ENCODE assay signal across 1 cellular context in the genomic region with DNA sequence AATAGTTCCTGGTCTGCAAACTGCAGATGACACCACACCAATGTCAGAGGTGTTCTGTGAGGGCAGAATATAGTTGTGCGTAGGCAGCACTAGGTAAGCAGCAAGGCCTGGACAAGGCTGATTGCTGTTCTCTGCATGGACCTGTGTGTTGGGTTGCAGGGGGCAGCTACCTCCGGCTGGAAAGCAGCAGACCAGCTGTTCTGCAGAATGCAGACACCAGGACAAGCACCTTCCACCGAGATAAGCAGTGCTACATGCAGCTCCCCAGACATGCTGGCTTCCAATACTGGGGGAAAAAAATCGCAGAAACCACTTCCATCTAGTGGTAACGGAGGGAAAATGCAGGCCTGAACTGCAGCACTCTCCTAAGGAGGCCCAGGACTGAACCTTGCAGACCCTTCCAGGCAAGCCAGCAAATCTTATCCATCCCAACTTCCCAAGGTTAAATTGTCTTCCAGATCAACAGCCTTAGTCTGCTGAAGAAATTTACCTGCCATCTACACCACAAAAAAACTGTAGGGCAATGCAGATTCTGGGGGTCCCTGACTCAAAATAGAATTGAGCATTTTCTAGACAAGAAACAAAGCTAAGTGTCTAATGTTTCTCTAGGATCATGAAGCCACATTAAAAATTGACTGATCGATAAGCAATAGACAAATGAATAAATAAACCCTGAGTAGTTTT.
TF ChIP-seq lines count a peak whose summit lies in the region.

No MANE protein-coding gene starts in this region.

TF ChIP-seq in WTC11, 78 proteins besides CTCF, POLR2A, EP300 and RAD21 (continued from another document):
- TF ChIP-seq ZSCAN18 (CRISPR knock-in tag; IDR thresholded peaks at IDR 0.05) (no peak), SMAD3 (CRISPR knock-in tag; IDR thresholded peaks at IDR 0.05; ENCODE audit: borderline replicate concordance) (0 out of 2 replicates have a peak, but pooled peaks have one; percentile 6), CBFB (CRISPR knock-in tag; IDR thresholded peaks at IDR 0.05; ENCODE audit: low read depth) (no peak)
